In genomic region chr7:32319019-32319382, GRCh38 we compare ENCODE assay signal across 28 cellular contexts.
DNase-seq lines count a peak whose midpoint lies in the region; ATAC-seq and TF ChIP-seq lines count a peak whose summit lies in the region.
"Had no signal": no experiment of that assay in that cellular context is flagged by ENCODE, and none has a peak within 500 bp of the region (broad histone marks: within the 10 kb centered on the region; RNA-seq: fewer than 3 reads in every experiment).

No MANE protein-coding gene starts in this region.

- H3K27ac Mint-ChIP-seq in T-cell, result no peak overlapping the region
- no peak overlapping the region for H3K27ac Mint-ChIP-seq in CD4-positive, alpha-beta memory T cell
- H3K27ac Mint-ChIP-seq: activated T-helper 17 cell treated with anti-CD3 and anti-CD28 coated beads, Interleukin-2, amount 50 U/mL, for 72 hours; naive B cell; stimulated activated effector memory CD8-positive, alpha-beta T cell treated with anti-CD3 and anti-CD28 coated beads, Interleukin-12 subunit alpha, Interleukin-12 subunit beta, amount 100 ng/mL, for 72 hours had no signal

- H3K79me2 ChIP-seq in parathyroid adenoma, result no peaks in the 10 kb centered on the region
- H3K79me2 ChIP-seq: hepatocyte had no signal

- H3K27ac ChIP-seq in right cardiac atrium (ENCODE audit: low read length) (no peak overlapping the region), parathyroid adenoma (no peak overlapping the region), upper lobe of right lung (no peak overlapping the region)
- H3K27ac ChIP-seq in CD4-positive, alpha-beta memory T cell (ENCODE audit: low read depth, low read length), result no peak overlapping the region
- H3K27ac ChIP-seq: esophagus squamous epithelium, hepatocyte had no signal

- H3K9me3 ChIP-seq in right cardiac atrium (ENCODE audit: control insufficient read depth, low read length) (no peaks in the 10 kb centered on the region), parathyroid adenoma (ENCODE audit: control insufficient read depth, low read length) (no peaks in the 10 kb centered on the region), upper lobe of right lung (no peaks in the 10 kb centered on the region)
- H3K9me3 ChIP-seq in CD4-positive, alpha-beta memory T cell (ENCODE audit: control insufficient read depth in 1 of 2, low read length in 2 of 2), result no peaks in the 10 kb centered on the region
- H3K9me3 ChIP-seq: esophagus squamous epithelium had no signal

- peak overlapping the region; percentile 41 for H2AFZ ChIP-seq in parathyroid adenoma
- H2AFZ ChIP-seq: hepatocyte had no signal

- 27% methylated on average over 18 of the region's 18 CpGs for WGBS in right cardiac atrium

- no peaks in the 10 kb centered on the region for H3K4me1 Mint-ChIP-seq in T-cell
- H3K4me1 Mint-ChIP-seq in CD4-positive, alpha-beta memory T cell, result no peaks in the 10 kb centered on the region
- H3K4me1 Mint-ChIP-seq: activated T-helper 17 cell treated with anti-CD3 and anti-CD28 coated beads, Interleukin-2, amount 50 U/mL, for 72 hours; naive B cell; stimulated activated effector memory CD8-positive, alpha-beta T cell treated with anti-CD3 and anti-CD28 coated beads, Interleukin-12 subunit alpha, Interleukin-12 subunit beta, amount 100 ng/mL, for 72 hours had no signal

- intact Hi-C loops in Right ventricle myocardium inferior (cut with DNase I) (no loop called here), cardiac septum (cut with DNase I) (no loop called here), right cardiac atrium (cut with DNase I) (no loop called here), upper lobe of right lung (cut with DNase I) (no loop called here)
- intact Hi-C loops in CD4-positive, alpha-beta memory T cell (cut with micrococcal nuclease), result no loop called here

- H3K9ac ChIP-seq in parathyroid adenoma, result no peak overlapping the region

- CTCF ChIA-PET in T-cell (lab: Charles Lee), result no interaction called here
- CTCF ChIA-PET in CD4-positive, alpha-beta memory T cell (lab: Charles Lee; ENCODE audit: partially characterized antibody), result no interaction called here

- ATAC-seq in Right ventricle myocardium inferior (peak; percentile 57), right cardiac atrium (peak; percentile 41 to 65), upper lobe of right lung (peak; percentile 21), T-cell (replicated peaks in 1 of 4) (no peak)
- ATAC-seq: activated T-helper 17 cell treated with anti-CD3 and anti-CD28 coated beads, Interleukin-2, amount 50 U/mL, for 72 hours; K562; stimulated activated effector memory CD8-positive, alpha-beta T cell treated with anti-CD3 and anti-CD28 coated beads, Interleukin-12 subunit alpha, Interleukin-12 subunit beta, amount 100 ng/mL, for 72 hours had no signal

- H3K4me3 Mint-ChIP-seq in T-cell, result no peak overlapping the region
- H3K4me3 Mint-ChIP-seq in CD4-positive, alpha-beta memory T cell, result no peak overlapping the region
- H3K4me3 Mint-ChIP-seq: activated T-helper 17 cell treated with anti-CD3 and anti-CD28 coated beads, Interleukin-2, amount 50 U/mL, for 72 hours; naive B cell; stimulated activated effector memory CD8-positive, alpha-beta T cell treated with anti-CD3 and anti-CD28 coated beads, Interleukin-12 subunit alpha, Interleukin-12 subunit beta, amount 100 ng/mL, for 72 hours had no signal

- H3K9me3 Mint-ChIP-seq in T-cell, result no peaks in the 10 kb centered on the region
- peaks cover 0 to 6% (median 0%) of the 10 kb centered on the region in 8 donors for H3K9me3 Mint-ChIP-seq in CD4-positive, alpha-beta memory T cell
- H3K9me3 Mint-ChIP-seq: activated T-helper 17 cell treated with anti-CD3 and anti-CD28 coated beads, Interleukin-2, amount 50 U/mL, for 72 hours; stimulated activated effector memory CD8-positive, alpha-beta T cell treated with anti-CD3 and anti-CD28 coated beads, Interleukin-12 subunit alpha, Interleukin-12 subunit beta, amount 100 ng/mL, for 72 hours had no signal

- POLR2A ChIA-PET in T-cell (lab: Charles Lee), result no interaction called here
- POLR2A ChIA-PET in CD4-positive, alpha-beta memory T cell (lab: Charles Lee; ENCODE audit: partially characterized antibody), result no interaction called here

- H3K27me3 ChIP-seq in right cardiac atrium (ENCODE audit: control insufficient read depth, insufficient read depth) (no peaks in the 10 kb centered on the region), parathyroid adenoma (ENCODE audit: control insufficient read depth, insufficient read depth, low read length) (no peaks in the 10 kb centered on the region), upper lobe of right lung (peaks cover 34% of the 10 kb centered on the region)
- H3K27me3 ChIP-seq in CD4-positive, alpha-beta memory T cell (ENCODE audit: insufficient read depth, low read length), result no peaks in the 10 kb centered on the region
- H3K27me3 ChIP-seq: hepatocyte had no signal

- H3K36me3 ChIP-seq in parathyroid adenoma (ENCODE audit: control insufficient read depth, insufficient read depth, low read length), result no peaks in the 10 kb centered on the region
- H3K36me3 ChIP-seq in upper lobe of right lung, result no peaks in the 10 kb centered on the region
- H3K36me3 ChIP-seq in CD4-positive, alpha-beta memory T cell (ENCODE audit: insufficient read depth, low read length), result no peaks in the 10 kb centered on the region
- H3K36me3 ChIP-seq: esophagus squamous epithelium had no signal

- no peak for DNase-seq in Right ventricle myocardium inferior (ENCODE audit: missing footprints)
- no peak for DNase-seq in cardiac septum (ENCODE audit: low spot score)
- peak in 1 of 3 donors; percentile 40 for DNase-seq in right cardiac atrium
- no peak for DNase-seq in upper lobe of right lung
- no peak for DNase-seq in NCI-H2196 (lab: John Stamatoyannopoulos, UW; ENCODE audit: unreplicated experiment)
- no peak for DNase-seq in T-cell
- no peak for DNase-seq in CD4-positive, alpha-beta memory T cell
- DNase-seq: 8988T; activated CD4-positive, alpha-beta T cell treated with anti-CD3 and anti-CD28 coated beads, Interleukin-2, amount 50 U/mL, for 48 hours; activated naive CD4-positive, alpha-beta T cell treated with anti-CD3 and anti-CD28 coated beads, Interleukin-2, amount 50 U/mL, for 16 hours; cortex of kidney; EL; esophagus squamous epithelium; foreskin melanocyte; HCEC 1CT; naive B cell; NCI-H1105; NCI-H1930; NCI-H526; nucleus accumbens; SIG-M5; stimulated activated CD4-positive, alpha-beta T cell treated with anti-CD3 and anti-CD28 coated beads, Interleukin-12 subunit alpha, Interleukin-12 subunit beta, amount 100 ng/mL, for 4 hours; stimulated activated CD4-positive, alpha-beta T cell treated with anti-CD3 and anti-CD28 coated beads, Interleukin-4, amount 100 ng/mL, for 24 hours had no signal

- no peaks in the 10 kb centered on the region for H3K36me3 Mint-ChIP-seq in T-cell
- no peaks in the 10 kb centered on the region for H3K36me3 Mint-ChIP-seq in CD4-positive, alpha-beta memory T cell
- H3K36me3 Mint-ChIP-seq: naive B cell; stimulated activated effector memory CD8-positive, alpha-beta T cell treated with anti-CD3 and anti-CD28 coated beads, Interleukin-12 subunit alpha, Interleukin-12 subunit beta, amount 100 ng/mL, for 72 hours had no signal

- no peak for TF ChIP-seq CTCF in parathyroid adenoma (IDR thresholded peaks at IDR 0.05)
- TF ChIP-seq CTCF in upper lobe of right lung (IDR thresholded peaks at IDR 0.05), result no peak

- H3K4me2 ChIP-seq in parathyroid adenoma (ENCODE audit: low read length), result peak overlapping the region; percentile 55
- H3K4me2 ChIP-seq: hepatocyte had no signal

- peaks cover 19 to 36% of the 10 kb centered on the region in 2 donors for H3K27me3 Mint-ChIP-seq in T-cell
- H3K27me3 Mint-ChIP-seq in CD4-positive, alpha-beta memory T cell, result peaks cover 0 to 2% of the 10 kb centered on the region in 2 donors

- peak overlapping the region; percentile 28 for H3K4me3 ChIP-seq in right cardiac atrium (ENCODE audit: low read length)
- peak overlapping the region; percentile 44 for H3K4me3 ChIP-seq in parathyroid adenoma (ENCODE audit: low read depth, low read length)
- H3K4me3 ChIP-seq in upper lobe of right lung, result peak overlapping the region; percentile 25
- no peak overlapping the region for H3K4me3 ChIP-seq in CD4-positive, alpha-beta memory T cell (ENCODE audit: low read length in 2 of 2)
- H3K4me3 ChIP-seq: hepatocyte, K562 had no signal

- no peaks in the 10 kb centered on the region for H3K4me1 ChIP-seq in right cardiac atrium (ENCODE audit: control insufficient read depth, insufficient read depth, low read length)
- H3K4me1 ChIP-seq in parathyroid adenoma, result no peaks in the 10 kb centered on the region
- no peaks in the 10 kb centered on the region for H3K4me1 ChIP-seq in upper lobe of right lung
- no peaks in the 10 kb centered on the region for H3K4me1 ChIP-seq in CD4-positive, alpha-beta memory T cell (ENCODE audit: insufficient read depth, low read length)

Comparison
In these comparisons a context has a peak if more than half of its experiments do, and no peak if none do; other contexts are left out.
1. ATAC-seq: peak in Right ventricle myocardium inferior (single experiment), right cardiac atrium (2 of 2) and upper lobe of right lung (single experiment); none in T-cell (0 of 4).
2. H3K4me3 ChIP-seq: peak in right cardiac atrium (single experiment), parathyroid adenoma (single experiment) and upper lobe of right lung (single experiment); none in CD4-positive, alpha-beta memory T cell (0 of 2).